In the genomic region with DNA sequence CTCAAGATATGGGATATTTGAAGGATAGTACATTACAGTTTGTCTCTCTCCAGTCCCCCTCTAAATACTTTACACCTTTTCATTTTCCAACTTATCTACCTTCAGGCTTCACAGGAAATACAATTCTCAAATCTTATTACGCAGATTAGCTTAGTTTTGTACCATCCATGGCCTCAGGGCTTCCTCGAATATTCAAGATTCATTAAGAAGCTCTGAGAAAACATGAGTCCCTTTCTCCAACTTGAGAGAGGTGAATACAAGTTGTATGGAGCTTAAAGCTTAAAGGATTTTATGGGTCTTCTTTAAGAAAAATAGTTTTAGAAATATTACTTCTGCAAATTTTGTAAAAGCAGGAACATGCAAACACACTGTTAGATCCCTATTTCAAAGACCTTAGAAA, we compare ENCODE assay signal across 32 cellular contexts.
"Had no signal": no experiment of that assay in that cellular context is flagged by ENCODE, and none has a peak within 500 bp of the region (broad histone marks: within the 10 kb centered on the region; RNA-seq: fewer than 3 reads in every experiment).

No MANE protein-coding gene starts in this region.

- H3K36me3 Mint-ChIP-seq: activated naive CD8-positive, alpha-beta T cell had no signal

- H3K36me3 ChIP-seq: brain microvascular endothelial cell, colonic mucosa, esophagus squamous epithelium, gastroesophageal sphincter, heart right ventricle, WERI-Rb-1 had no signal

- H3K4me1 ChIP-seq: colonic mucosa, esophagus squamous epithelium, gastroesophageal sphincter, heart right ventricle had no signal

- H3K4me1 Mint-ChIP-seq: activated B cell treated with CpG ODN at 0.5 μM for 24 hours; activated T-helper 17 cell treated with anti-CD3 and anti-CD28 coated beads, Interleukin-2, amount 50 U/mL, for 72 hours had no signal

- DNase-seq: activated B cell treated with CpG ODN at 0.5 μM for 24 hours; activated CD4-positive, alpha-beta T cell treated with anti-CD3 and anti-CD28 coated beads for 48 hours; activated CD4-positive, alpha-beta T cell treated with anti-CD3 and anti-CD28 coated beads, Interleukin-2, amount 50 U/mL, for 1 hour; activated CD4-positive, alpha-beta T cell treated with anti-CD3 and anti-CD28 coated beads, Interleukin-2, amount 50 U/mL, for 48 hours; activated CD8-positive, alpha-beta memory T cell treated with anti-CD3 and anti-CD28 coated beads for 24 hours; activated CD8-positive, alpha-beta T cell treated with anti-CD3 and anti-CD28 coated beads for 36 hours; activated effector memory CD4-positive, alpha-beta T cell treated with Interleukin-2 at 50 U/mL for 16 hours; activated gamma-delta T cell treated with Interleukin-2 at 50 U/mL for 16 hours; activated naive CD4-positive, alpha-beta T cell treated with anti-CD3 and anti-CD28 coated beads, Interleukin-2, amount 50 U/mL, for 16 hours; activated naive CD4-positive, alpha-beta T cell treated with Interleukin-2 at 50 U/mL for 16 hours; activated T-cell treated with anti-CD3 and anti-CD28 coated beads, Interleukin-2, amount 50 U/mL, for 4 hours; amniotic stem cell; anterior cingulate cortex; brain microvascular endothelial cell; central memory CD4-positive, alpha-beta T cell; cerebellar nuclear complex; colonic mucosa; effector CD8-positive, alpha-beta T cell; esophagus squamous epithelium; foreskin melanocyte; heart right ventricle; T1000; WERI-Rb-1 had no signal

- H3K4me3 ChIP-seq: colonic mucosa, esophagus squamous epithelium, gastroesophageal sphincter, heart right ventricle had no signal

- H3K27me3 Mint-ChIP-seq: activated B cell treated with CpG ODN at 0.5 μM for 24 hours; activated CD8-positive, alpha-beta T cell treated with anti-CD3 and anti-CD28 coated beads for 36 hours; activated naive CD8-positive, alpha-beta T cell; activated T-helper 17 cell treated with anti-CD3 and anti-CD28 coated beads, Interleukin-2, amount 50 U/mL, for 72 hours had no signal

- H3K27me3 ChIP-seq: brain microvascular endothelial cell, colonic mucosa, esophagus squamous epithelium, gastroesophageal sphincter, heart right ventricle had no signal

- H3K27ac Mint-ChIP-seq: activated B cell treated with CpG ODN at 0.5 μM for 24 hours; activated CD8-positive, alpha-beta T cell treated with anti-CD3 and anti-CD28 coated beads for 36 hours; activated naive CD8-positive, alpha-beta T cell; activated T-helper 17 cell treated with anti-CD3 and anti-CD28 coated beads, Interleukin-2, amount 50 U/mL, for 72 hours; T-helper 1 cell treated with Interleukin-12 subunit alpha and Interleukin-12 subunit beta and Interleukin-4 antibody, amounts not matched to agents 30 μg/mL and 1 μg/mL, for 36 hours had no signal

- FAIRE-seq: astrocyte, endometrium, endothelial cell of umbilical vein had no signal

- H3K4me3 Mint-ChIP-seq: activated B cell treated with CpG ODN at 0.5 μM for 24 hours; activated CD8-positive, alpha-beta T cell treated with anti-CD3 and anti-CD28 coated beads for 36 hours; activated naive CD8-positive, alpha-beta T cell; activated T-cell treated with anti-CD3 and anti-CD28 coated beads, Interleukin-2, amount 50 U/mL, for 4 hours; activated T-helper 17 cell treated with anti-CD3 and anti-CD28 coated beads, Interleukin-2, amount 50 U/mL, for 72 hours; T-helper 1 cell treated with Interleukin-12 subunit alpha and Interleukin-12 subunit beta and Interleukin-4 antibody, amounts not matched to agents 30 μg/mL and 1 μg/mL, for 36 hours had no signal

- H3K27ac ChIP-seq: brain microvascular endothelial cell, colonic mucosa, epithelial cell of prostate, esophagus squamous epithelium, gastroesophageal sphincter, heart right ventricle, WERI-Rb-1 had no signal

- ATAC-seq: activated CD4-positive, CD25-positive, alpha-beta regulatory T cell treated with anti-CD3 and anti-CD28 coated beads, Interleukin-2, amount 50 U/mL, for 24 hours; activated CD8-positive, alpha-beta T cell treated with anti-CD3 and anti-CD28 coated beads for 36 hours; activated T-cell treated with anti-CD3 and anti-CD28 coated beads, Interleukin-2, amount 50 U/mL, for 4 hours; activated T-helper 17 cell treated with anti-CD3 and anti-CD28 coated beads, Interleukin-2, amount 50 U/mL, for 72 hours; gastroesophageal sphincter; heart right ventricle had no signal

- H3K9me3 ChIP-seq: colonic mucosa, gastroesophageal sphincter had no signal
